In the genomic region with DNA sequence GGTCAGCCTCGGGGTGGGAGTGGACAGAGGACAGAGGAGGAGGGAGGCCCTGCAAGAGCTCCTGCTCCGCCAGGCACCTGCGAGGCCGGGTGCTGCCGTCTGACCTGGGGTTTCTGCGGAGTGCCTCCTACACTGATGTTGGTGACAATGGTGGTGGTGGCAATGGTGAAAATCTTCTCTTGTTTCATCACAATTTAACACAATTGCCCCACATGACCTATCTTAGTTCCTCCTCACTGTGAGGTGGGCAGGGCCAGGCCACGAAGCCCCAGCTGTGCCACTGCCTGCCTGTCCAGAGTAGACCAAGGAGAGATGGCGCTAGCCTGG, we compare ENCODE assay signal across 22 cellular contexts. TPM values are rescaled to one million over a fixed set of nuclear protein-coding genes. Genes with fewer than 3 reads are reported as not detected.
A peak's percentile ranks its signal among the peaks of the same experiment; 100 is the strongest.
DNase-seq lines count a peak whose midpoint lies in the region; TF ChIP-seq lines count a peak whose summit lies in the region.
"Had no signal": no experiment of that assay in that cellular context is flagged by ENCODE, and none has a peak within 500 bp of the region (broad histone marks: within the 10 kb centered on the region; RNA-seq: fewer than 3 reads in every experiment).

No MANE protein-coding gene starts in this region.

- H3K36me3 Mint-ChIP-seq in dendritic cell treated with granulocyte-macrophage colony-stimulating factor and Interleukin-4, amounts not matched to agents 40 ng/mL and 50 ng/mL, for 4 days (ENCODE audit: low read depth): peaks cover 98% of the 10 kb centered on the region
- H3K36me3 Mint-ChIP-seq: CD4-positive, alpha-beta memory T cell had no signal

- H3K4me3 Mint-ChIP-seq in dendritic cell treated with granulocyte-macrophage colony-stimulating factor and Interleukin-4, amounts not matched to agents 40 ng/mL and 50 ng/mL, for 4 days: no peak overlapping the region
- H3K4me3 Mint-ChIP-seq: CD4-positive, alpha-beta memory T cell had no signal

- intact Hi-C loops in dendritic cell treated with granulocyte-macrophage colony-stimulating factor and Interleukin-4, amounts not matched to agents 40 ng/mL and 50 ng/mL, for 4 days (cut with micrococcal nuclease): no loop called here

- peaks cover 3% of the 10 kb centered on the region for H3K4me1 ChIP-seq in osteoblast (ENCODE audit: insufficient read depth, low read length)
- H3K4me1 ChIP-seq: Caco-2 had no signal

- H3K27ac ChIP-seq in HL-60 (replicated peaks) (0 out of 2 replicates have a peak overlapping the region, but pooled peaks have one; percentile 7), osteoblast (ENCODE audit: low read depth, low read length) (no peak overlapping the region)

- no peaks in the 10 kb centered on the region for H3K79me2 ChIP-seq in osteoblast (ENCODE audit: insufficient read depth, low read length)

- peak overlapping the region; percentile 90 for H3K27ac Mint-ChIP-seq in dendritic cell treated with granulocyte-macrophage colony-stimulating factor and Interleukin-4, amounts not matched to agents 40 ng/mL and 50 ng/mL, for 4 days
- H3K27ac Mint-ChIP-seq: CD4-positive, alpha-beta memory T cell had no signal

- H3K36me3 ChIP-seq in osteoblast (ENCODE audit: insufficient read depth, low read length): no peaks in the 10 kb centered on the region

- TF ChIP-seq CTCF in HL-60 (IDR thresholded peaks at IDR 0.05; ENCODE audit: insufficient read depth, low read length) (no peak), osteoblast (IDR thresholded peaks at IDR 0.05; ENCODE audit: extremely low read depth, low read depth, low read length) (no peak)

- no peak overlapping the region for H3K4me3 ChIP-seq in HL-60 (replicated peaks; ENCODE audit: insufficient read depth, low read length)
- no peak overlapping the region for H3K4me3 ChIP-seq in osteoblast (ENCODE audit: insufficient read depth, low read length)

- H4K20me1 ChIP-seq in osteoblast (ENCODE audit: insufficient read depth, low read length): no peaks in the 10 kb centered on the region

- H3K27me3 ChIP-seq in HL-60 (ENCODE audit: insufficient read depth, poor library complexity, severe bottlenecking) (no peaks in the 10 kb centered on the region), osteoblast (ENCODE audit: insufficient read depth, low read length) (peaks cover 9% of the 10 kb centered on the region)

- no peak overlapping the region for H2AFZ ChIP-seq in osteoblast (ENCODE audit: low read length)

- H3K27me3 Mint-ChIP-seq in dendritic cell treated with granulocyte-macrophage colony-stimulating factor and Interleukin-4, amounts not matched to agents 40 ng/mL and 50 ng/mL, for 4 days: no peaks in the 10 kb centered on the region

- H3K4me1 Mint-ChIP-seq in dendritic cell treated with granulocyte-macrophage colony-stimulating factor and Interleukin-4, amounts not matched to agents 40 ng/mL and 50 ng/mL, for 4 days (ENCODE audit: low read depth): peaks cover 84% of the 10 kb centered on the region
- H3K4me1 Mint-ChIP-seq: CD4-positive, alpha-beta memory T cell had no signal

- H3K9me3 Mint-ChIP-seq in dendritic cell treated with granulocyte-macrophage colony-stimulating factor and Interleukin-4, amounts not matched to agents 40 ng/mL and 50 ng/mL, for 4 days: no peaks in the 10 kb centered on the region

- no peaks in the 10 kb centered on the region for H3K9me3 ChIP-seq in osteoblast (ENCODE audit: low read depth, low read length)
- H3K9me3 ChIP-seq: Caco-2 had no signal

- peak; percentile 47 for DNase-seq in CD1c-positive myeloid dendritic cell (ENCODE audit: extremely low spot score)
- peak in 1 of 2 experiments; percentile 78 for DNase-seq in HL-60 (ENCODE audit: low read depth in 1 of 2, low spot score in 1 of 2)
- DNase-seq in osteoblast (ENCODE audit: insufficient read length, low spot score, missing footprints): peak; percentile 36
- no peak for DNase-seq in activated gamma-delta T cell (lab: John Stamatoyannopoulos, UW)
- DNase-seq in NCI-H146 treated with DMSO at 0.1 percent for 48 hours (lab: John Stamatoyannopoulos, UW; ENCODE audit: unreplicated experiment): no peak
- DNase-seq in GM19238 (ENCODE audit: insufficient read length, low spot score): no peak
- DNase-seq: Caco-2; CD4-positive, alpha-beta memory T cell; Kasumi-1; NCI-H1105; NCI-H146; NCI-H2029 treated with DMSO at 0.1 percent for 48 hours; NCI-H2171 treated with DMSO at 0.1 percent for 48 hours; NCI-H526; PC-3; Right ventricle myocardium superior had no signal

- H3K4me2 ChIP-seq in osteoblast (ENCODE audit: insufficient read depth, low read length): no peak overlapping the region

RNA-seq across cellular contexts. Expression of a gene that starts 10.0 kb away (rescaled TPM):
- 1.1 and 1.2 TPM in 2 replicates for total RNA-seq in osteoblast
- total RNA-seq: A673, Caco-2, G401, H1, MCF 10A, PC-3, RPMI7951 had no signal

Comparison
In these comparisons a context has a peak if more than half of its experiments do, and no peak if none do; other contexts are left out.
1. DNase-seq: peak in CD1c-positive myeloid dendritic cell (single experiment) and osteoblast (single experiment); none in activated gamma-delta T cell (single experiment), NCI-H146 treated with DMSO at 0.1 percent for 48 hours (single experiment) and GM19238 (single experiment).